In the genomic region with DNA sequence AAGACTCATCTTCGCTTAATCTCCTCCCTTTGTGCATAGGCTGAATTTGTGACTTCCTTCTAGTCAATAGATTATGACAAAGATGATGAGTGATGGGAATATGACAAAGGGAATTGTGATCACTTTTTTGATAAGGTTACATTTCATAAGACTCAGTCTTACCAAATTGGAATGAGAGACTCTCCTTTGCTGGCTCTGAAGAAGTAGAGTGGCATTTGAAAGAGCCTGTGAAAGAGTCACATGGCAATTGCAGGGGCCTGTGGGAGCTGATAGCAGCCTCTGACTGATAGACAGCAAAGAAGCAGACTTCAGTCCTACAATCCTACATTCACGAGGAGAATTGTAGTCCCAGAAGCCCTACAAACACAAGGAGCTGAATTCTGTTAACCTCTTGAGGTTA, we compare ENCODE assay signal across 30 cellular contexts. TPM values are rescaled to one million over a fixed set of nuclear protein-coding genes. Genes with fewer than 3 reads are reported as not detected.
DNase-seq lines count a peak whose midpoint lies in the region; ATAC-seq, FAIRE-seq and TF ChIP-seq lines count a peak whose summit lies in the region.
"Had no signal": no experiment of that assay in that cellular context is flagged by ENCODE, and none has a peak within 500 bp of the region (broad histone marks: within the 10 kb centered on the region; RNA-seq: fewer than 3 reads in every experiment).

No MANE protein-coding gene starts in this region.

- TF ChIP-seq EP300 in K562 (IDR thresholded peaks at IDR 0.05; ENCODE audit: low read length): no peak

- DNase-seq in OCI-M1 (lab: John Stamatoyannopoulos, UW) (peak; percentile 73), K562 (ENCODE audit: extremely low read depth in 1 of 4, low spot score in 3 of 4) (peak in 1 of 4 experiments; percentile 44), kidney tubule cell (ENCODE audit: low spot score) (peak; percentile 20), trophoblast cell (peak; percentile 24 to 81), CD1c-positive myeloid dendritic cell (ENCODE audit: extremely low spot score) (no peak), SW 1271 (lab: John Stamatoyannopoulos, UW) (no peak), caudate nucleus (lab: John Stamatoyannopoulos, UW) (no peak)
- no peak for DNase-seq in activated naive CD4-positive, alpha-beta T cell treated with anti-CD3 and anti-CD28 coated beads, Interleukin-2, amount 50 U/mL, for 16 hours
- DNase-seq: CD4-positive, alpha-beta memory T cell; COR-L47; DMS53; GDM1; Kasumi-1; NCI-H1092 treated with DMSO at 0.1 percent for 48 hours; NCI-H1436; NCI-H187; NCI-H2081 treated with DMSO at 0.1 percent for 48 hours; NCI-H2171; NCI-H226; NCI-H510A; NCI-H69; Peyer's patch; SJCRH30 had no signal

- H3K18ac ChIP-seq in trophoblast cell (ENCODE audit: low read length): no peak overlapping the region

- no peak overlapping the region for H4K91ac ChIP-seq in trophoblast cell (ENCODE audit: low read depth, low read length)

- no peak overlapping the region for H4K8ac ChIP-seq in trophoblast cell (ENCODE audit: low read depth, low read length)

- CTCF ChIA-PET in K562 (lab: Yijun Ruan, JAX; ENCODE audit: low intra/inter-chr PET ratio): no interaction called here

- H3K14ac ChIP-seq in trophoblast cell (ENCODE audit: low read length): no peak overlapping the region

- H3K4me3 ChIP-seq in K562 (no peak overlapping the region), trophoblast cell (ENCODE audit: low read depth, low read length) (no peak overlapping the region)
- H3K4me3 ChIP-seq: BLaER1 treated with 17β-estradiol and CSF1 and Interleukin-3, amounts not matched to agents 10 nM and 100 nM; GM12878; Peyer's patch; SJCRH30 had no signal

- H2AFZ ChIP-seq in K562 (ENCODE audit: low read depth, low read length) (peak overlapping the region; percentile 60), trophoblast cell (ENCODE audit: insufficient read depth, low read length, poor library complexity) (no peak overlapping the region)

- no peak for TF ChIP-seq CTCF in K562 (IDR thresholded peaks at IDR 0.05 in 2 of 3, conservative IDR thresholded peaks at IDR 0.05 in 1 of 3; ENCODE audit: insufficient read depth in 2 of 3, low read depth in 1 of 3, low read length in 3 of 3)

- FAIRE-seq in K562 (lab: Jason Lieb, UNC): peak; percentile 32
- FAIRE-seq: A204.1, GM12878, H54 had no signal

- H3K27me3 ChIP-seq in K562 (ENCODE audit: control insufficient read depth in 2 of 2, insufficient read depth in 2 of 2, low read length in 2 of 2) (no peaks in the 10 kb centered on the region), trophoblast cell (ENCODE audit: insufficient read depth, low read length) (no peaks in the 10 kb centered on the region)
- H3K27me3 ChIP-seq: BLaER1 treated with 17β-estradiol and CSF1 and Interleukin-3, amounts not matched to agents 10 nM and 100 nM; Peyer's patch; SJCRH30 had no signal

- H3K36me3 ChIP-seq in K562 (ENCODE audit: control insufficient read depth, insufficient read depth, low read length) (no peaks in the 10 kb centered on the region), trophoblast cell (ENCODE audit: control insufficient read depth in 1 of 2, insufficient read depth in 2 of 2, low read length in 2 of 2) (no peaks in the 10 kb centered on the region)
- H3K36me3 ChIP-seq: BLaER1 treated with 17β-estradiol and CSF1 and Interleukin-3, amounts not matched to agents 10 nM and 100 nM; Peyer's patch; SJCRH30 had no signal

- H3K4me2 ChIP-seq in K562 (ENCODE audit: insufficient read depth, low read length): no peak overlapping the region
- H3K4me2 ChIP-seq in trophoblast cell (ENCODE audit: low read length): no peak overlapping the region
- H3K4me2 ChIP-seq: BLaER1 treated with 17β-estradiol and CSF1 and Interleukin-3, amounts not matched to agents 10 nM and 100 nM had no signal

- in situ Hi-C loops in K562 (cut with MboI): no loop called here

- H3K79me1 ChIP-seq in trophoblast cell (ENCODE audit: low read length): no peaks in the 10 kb centered on the region

- H3K4ac ChIP-seq in trophoblast cell (ENCODE audit: low read depth, low read length): no peak overlapping the region

- 23% methylated on average over 2 of the region's 2 CpGs for WGBS in K562 (ENCODE audit: insufficient coverage, low coverage, missing lambda C conversion rate)
- no CpG with 5 or more reads among the region's 2 CpGs for WGBS in trophoblast cell (ENCODE audit: extremely low coverage, insufficient coverage, insufficient read length)

- H3K9me1 ChIP-seq in K562 (ENCODE audit: control insufficient read depth, insufficient read depth, low read length): no peaks in the 10 kb centered on the region

- BruUV-seq in K562 (replicated peaks; lab: Mats Ljungman, UMichigan): no TSS peak

- 0 out of 5 replicates have a peak, but pooled peaks cover 0 to 2% of the 10 kb centered on the region in 2 experiments for H3K4me1 ChIP-seq in K562 (replicated peaks in 1 of 2; ENCODE audit: control insufficient read depth in 2 of 2, insufficient read depth in 2 of 2, low read length in 2 of 2)
- H3K4me1 ChIP-seq in trophoblast cell (ENCODE audit: control insufficient read depth in 1 of 2, insufficient read depth in 2 of 2, low read length in 2 of 2): no peaks in the 10 kb centered on the region
- H3K4me1 ChIP-seq: BLaER1 treated with 17β-estradiol and CSF1 and Interleukin-3, amounts not matched to agents 10 nM and 100 nM; Peyer's patch; SJCRH30 had no signal

- H4K20me1 ChIP-seq in K562 (replicated peaks; ENCODE audit: control insufficient read depth, insufficient read depth, low read length): no peaks in the 10 kb centered on the region
- H4K20me1 ChIP-seq: BLaER1 treated with 17β-estradiol and CSF1 and Interleukin-3, amounts not matched to agents 10 nM and 100 nM had no signal

- H4K12ac ChIP-seq in trophoblast cell (ENCODE audit: low read depth, low read length): no peak overlapping the region

- no peak for TF ChIP-seq RAD21 in K562 (CRISPR knock-in tag; conservative IDR thresholded peaks at IDR 0.05 in 1 of 2, IDR thresholded peaks at IDR 0.05 in 1 of 2)

- no peak overlapping the region for H2BK5ac ChIP-seq in trophoblast cell (ENCODE audit: low read depth, low read length, poor library complexity)

- ATAC-seq in K562: peak; percentile 76
- ATAC-seq: GM12878, Right ventricle myocardium inferior, SK-N-SH treated with all-trans-retinoic acid at 6 μM for 48 hours had no signal

- H3K9ac ChIP-seq in K562 (ENCODE audit: insufficient read depth in 1 of 2, low read depth in 2 of 2, low read length in 2 of 2): no peak overlapping the region
- no peak overlapping the region for H3K9ac ChIP-seq in trophoblast cell (ENCODE audit: low read length)
- H3K9ac ChIP-seq: BLaER1 treated with 17β-estradiol and CSF1 and Interleukin-3, amounts not matched to agents 10 nM and 100 nM had no signal

- intact Hi-C loops in K562 (cut with micrococcal nuclease): no loop called here

- no peak overlapping the region for H2BK120ac ChIP-seq in trophoblast cell (ENCODE audit: insufficient read depth, low read length, poor library complexity)

- no peak overlapping the region for H2BK12ac ChIP-seq in trophoblast cell (ENCODE audit: low read length)

- no peak overlapping the region for H3K23ac ChIP-seq in trophoblast cell (ENCODE audit: low read length)

- no peak overlapping the region for H2AK5ac ChIP-seq in trophoblast cell (ENCODE audit: low read length)

- H3K79me2 ChIP-seq in K562 (ENCODE audit: control insufficient read depth, insufficient read depth, low read length): no peaks in the 10 kb centered on the region
- no peaks in the 10 kb centered on the region for H3K79me2 ChIP-seq in trophoblast cell (ENCODE audit: control insufficient read depth, insufficient read depth, low read length, poor library complexity)

- no peaks in the 10 kb centered on the region for H3K9me3 ChIP-seq in K562 (replicated peaks; ENCODE audit: control insufficient read depth, insufficient read depth, low read depth, low read length)
- H3K9me3 ChIP-seq in trophoblast cell (ENCODE audit: insufficient read depth, low read depth, low read length): no peaks in the 10 kb centered on the region
- H3K9me3 ChIP-seq: BLaER1 treated with 17β-estradiol and CSF1 and Interleukin-3, amounts not matched to agents 10 nM and 100 nM; Peyer's patch; SJCRH30 had no signal

- TF ChIP-seq POLR2A in K562 (conservative IDR thresholded peaks at IDR 0.05): no peak

- POLR2A ChIA-PET in K562 (lab: Yijun Ruan, JAX): interaction anchor here (1.4 kb wide), 1 partner anchor 12 kb away, joined by 4 read pairs; no protein-coding TSS in a partner anchor

- H3K27ac ChIP-seq in K562 (ENCODE audit: extremely low read depth, low read depth, low read length) (no peak overlapping the region), trophoblast cell (ENCODE audit: low read depth, low read length) (no peak overlapping the region), caudate nucleus (ENCODE audit: low read depth, low read length) (no peak overlapping the region)
- H3K27ac ChIP-seq: BLaER1 treated with 17β-estradiol and CSF1 and Interleukin-3, amounts not matched to agents 10 nM and 100 nM; Peyer's patch; SJCRH30 had no signal

RNA-seq across cellular contexts. Expression of a gene that starts 44.9 kb away (rescaled TPM):
- 40.0 and 55.6 TPM in 2 replicates for total RNA-seq in K562 (2011; cell fraction: chromatin; rRNA removed; ENCODE audit: low replicate concordance)
- 24.3 and 30.0 TPM in 2 replicates for total RNA-seq in K562 (2011; cell fraction: nucleolus; rRNA removed)
- 40.3 and 49.6 TPM in 2 replicates for total RNA-seq in K562 (2011; cell fraction: nucleoplasm; rRNA removed)
- total RNA-seq in K562 (2014; rRNA removed): 10.3 and 11.1 TPM in 2 replicates
- total RNA-seq in K562 (2014; rRNA removed; fragmentation: Illumina TruSeq; extraction: Trizol): 17.7 and 19.1 TPM in 2 replicates
- 17.0 and 17.2 TPM in 2 replicates for total RNA-seq in K562 (2015; rRNA removed; fragmentation: Illumina TruSeq; extraction: Trizol)
- total RNA-seq in K562 (2021): 15.8 and 18.0 TPM in 2 replicates
- 11.2 and 14.4 TPM in 2 replicates for polyA plus RNA-seq in K562 (2011; rRNA removed)
- polyA plus RNA-seq in K562 (2011; cell fraction: cytosol; rRNA removed): 6.2 and 7.6 TPM in 2 replicates
- 24.0 and 32.4 TPM in 2 replicates for polyA plus RNA-seq in K562 (2011; cell fraction: nucleus; rRNA removed)
- polyA plus RNA-seq in K562 (2012): 9.4 and 10.8 TPM in 2 replicates
- polyA plus RNA-seq in K562 (2014; fragmentation: Illumina TruSeq; extraction: Trizol): 12.0 and 12.1 TPM in 2 replicates
- 1 to 10 TPM; 4.0 to 4.6 TPM for polyA plus RNA-seq in K562 (2014; fragmentation: Nextera tagmentation; extraction: Ambion mirVana)
- 8.0 and 9.3 TPM in 2 replicates for polyA plus RNA-seq in K562 (2014; rRNA removed)
- 49.8 and 56.4 TPM in 2 replicates for polyA minus RNA-seq in K562 (2011; rRNA and poly(A)+ RNA removed)
- polyA minus RNA-seq in K562 (2011; cell fraction: cytosol; rRNA and poly(A)+ RNA removed): 12.0 and 18.0 TPM in 2 replicates
- polyA minus RNA-seq in K562 (2011; cell fraction: nucleus; rRNA and poly(A)+ RNA removed): 43.1 and 59.1 TPM in 2 replicates
- polyA plus RNA-seq in trophoblast cell (2013): 12.0 and 12.6 TPM in 2 replicates
- total RNA-seq: CD4-positive, alpha-beta memory T cell; HT-29 had no signal
- polyA plus RNA-seq: CD4-positive, alpha-beta memory T cell had no signal

Comparison
In these comparisons a context has a peak if more than half of its experiments do, and no peak if none do; other contexts are left out.
1. DNase-seq: peak in OCI-M1 (single experiment), kidney tubule cell (single experiment) and trophoblast cell (2 of 2); none in activated naive CD4-positive, alpha-beta T cell treated with anti-CD3 and anti-CD28 coated beads, Interleukin-2, amount 50 U/mL, for 16 hours (single experiment), CD1c-positive myeloid dendritic cell (single experiment), SW 1271 (0 of 2) and caudate nucleus (0 of 61).